14 cellular contexts compared by ENCODE assay signal in the genomic region with DNA sequence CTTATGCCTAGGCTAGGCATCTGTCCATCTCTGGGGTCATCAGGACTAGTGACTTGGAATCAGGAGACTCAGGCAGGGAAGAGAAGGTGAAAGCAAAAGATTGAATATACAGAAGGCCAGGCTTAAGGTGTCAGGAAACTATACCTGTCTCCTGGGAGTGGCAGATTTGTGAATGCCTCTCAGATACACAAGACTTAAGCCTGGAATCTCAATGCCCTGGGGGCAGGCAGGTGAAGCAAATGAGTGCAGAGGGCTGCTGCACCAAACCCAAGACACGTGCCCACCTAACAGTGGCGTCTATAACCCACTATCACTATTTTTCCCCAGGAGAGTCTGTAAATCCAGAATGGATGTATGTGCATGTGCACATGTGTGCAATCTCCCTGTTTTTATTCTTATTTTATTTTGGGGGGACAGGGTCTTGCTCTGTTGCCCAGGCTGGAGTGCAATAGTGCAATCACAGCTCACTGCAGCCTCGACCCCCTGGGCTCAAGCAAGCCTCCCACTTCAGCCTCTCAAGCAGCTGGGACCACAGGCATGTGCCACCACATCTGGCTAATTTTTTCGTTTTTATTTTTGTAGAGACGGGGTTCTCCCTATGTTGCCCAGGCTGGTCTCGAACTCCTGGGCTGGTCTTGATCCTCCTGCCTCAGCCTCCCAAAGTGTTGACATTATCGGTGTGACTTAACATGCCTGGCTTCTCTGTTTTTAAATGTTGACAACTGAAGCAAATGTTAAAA. TPM values are rescaled to one million over a fixed set of nuclear protein-coding genes. Genes with fewer than 3 reads are reported as not detected.
DNase-seq lines count a peak whose midpoint lies in the region; ATAC-seq, FAIRE-seq and TF ChIP-seq lines count a peak whose summit lies in the region.
"Had no signal": no experiment of that assay in that cellular context is flagged by ENCODE, and none has a peak within 500 bp of the region (broad histone marks: within the 10 kb centered on the region; RNA-seq: fewer than 3 reads in every experiment).

No MANE protein-coding gene starts in this region.

- no peak for TF ChIP-seq RAD21 in HepG2 (CRISPR knock-in tag; IDR thresholded peaks at IDR 0.05)

- H3K27me3 Mint-ChIP-seq in endothelial cell (ENCODE audit: unreplicated experiment), result peaks cover 5% of the 10 kb centered on the region

- POLR2A ChIA-PET in HepG2 (lab: Yijun Ruan, JAX) (interaction anchor here (0.9 kb wide), 1 partner anchor 12 kb away, joined by 4 read pairs; no protein-coding TSS in a partner anchor), RWPE1 (lab: Yijun Ruan, JAX; ENCODE audit: low non-redundant PET) (no interaction called here)

- no peak overlapping the region for H3K9ac ChIP-seq in HepG2 (ENCODE audit: insufficient read depth, low read depth, low read length)

- H3K27ac Mint-ChIP-seq in endothelial cell (ENCODE audit: unreplicated experiment), result peak overlapping the region; percentile 34

- H3K9me3 ChIP-seq in HepG2 (ENCODE audit: low read length), result no peaks in the 10 kb centered on the region
- H3K9me3 ChIP-seq in right lobe of liver, result no peaks in the 10 kb centered on the region

- H3K4me3 ChIP-seq in HepG2 (replicated peaks in 1 of 3; ENCODE audit: insufficient read depth in 1 of 3, low read depth in 2 of 3, low read length in 3 of 3) (peak overlapping the region in 1 of 3 experiments; percentile 36; a peak in 1 of 6 replicates), right lobe of liver (no peak overlapping the region)
- H3K4me3 ChIP-seq: cardiac muscle cell had no signal

- H3K36me3 ChIP-seq in HepG2 (replicated peaks in 1 of 2; ENCODE audit: control insufficient read depth in 1 of 2, insufficient read depth in 2 of 2, low read length in 2 of 2), result no peaks in the 10 kb centered on the region
- H3K36me3 ChIP-seq in right lobe of liver, result no peaks in the 10 kb centered on the region
- H3K36me3 ChIP-seq: cardiac muscle cell had no signal

- TF ChIP-seq EP300 in HepG2 (IDR thresholded peaks at IDR 0.05; ENCODE audit: low read depth in 2 of 2, low read length in 2 of 2) (no peak), HepG2 (CRISPR knock-in tag; IDR thresholded peaks at IDR 0.05; ENCODE audit: borderline replicate concordance) (no peak)

- FAIRE-seq in HepG2 (lab: Jason Lieb, UNC), result no peak
- FAIRE-seq: endometrium had no signal

- H3K79me2 ChIP-seq in HepG2 (ENCODE audit: insufficient read depth, low read length), result no peaks in the 10 kb centered on the region

- 16% methylated on average over 7 of the region's 7 CpGs for WGBS in HepG2 (ENCODE audit: low lambda C conversion rate)
- WGBS in right lobe of liver (ENCODE audit: insufficient coverage, low coverage, low lambda C conversion rate, missing lambda C conversion rate), result 65% methylated on average over 5 of the region's 7 CpGs

- no peak for DNase-seq in HepG2 (ENCODE audit: low spot score)
- no peak for DNase-seq in right lobe of liver
- no peak for DNase-seq in RWPE1 (ENCODE audit: low spot score)
- no peak for DNase-seq in endothelial cell (ENCODE audit: low spot score)
- DNase-seq in stimulated activated CD4-positive, alpha-beta T cell treated with anti-CD3 and anti-CD28 coated beads, Interleukin-2, amount 100 ng/mL, for 48 hours, result no peak
- DNase-seq in UCSD-AML1 (lab: John Stamatoyannopoulos, UW; ENCODE audit: unreplicated experiment), result no peak
- DNase-seq: C1 segment of cervical spinal cord, DMS79 treated with DMSO at 0.1 percent for 48 hours, foreskin melanocyte, NCI-H1417 treated with DMSO at 0.1 percent for 48 hours, substantia nigra had no signal

- H3K4me1 Mint-ChIP-seq in endothelial cell (ENCODE audit: unreplicated experiment), result peaks cover 17% of the 10 kb centered on the region

- in situ Hi-C loops in HepG2 (cut with HindIII; ENCODE audit: extremely low pct_ligation_motif_present, low pct_unique_long_range_greater_than_20kb), result no loop called here

- no peaks in the 10 kb centered on the region for H3K9me3 Mint-ChIP-seq in endothelial cell (ENCODE audit: unreplicated experiment)

- intact Hi-C loops in HepG2 (cut with micrococcal nuclease; ENCODE audit: unreplicated experiment), result no loop called here
- intact Hi-C loops in right lobe of liver (cut with DNase I), result no loop called here

- no peak for TF ChIP-seq POLR2A in HepG2 (IDR thresholded peaks at IDR 0.05; ENCODE audit: insufficient read depth in 1 of 2, low read depth in 2 of 2, low read length in 2 of 2)
- no peak for TF ChIP-seq POLR2A in right lobe of liver (IDR thresholded peaks at IDR 0.05)

- H3K4me2 ChIP-seq in HepG2 (ENCODE audit: low read depth, low read length), result peak overlapping the region; percentile 75

- TF ChIP-seq CTCF in HepG2 (CRISPR knock-in tag; IDR thresholded peaks at IDR 0.05), result no peak
- no peak for TF ChIP-seq CTCF in right lobe of liver (IDR thresholded peaks at IDR 0.05)
- TF ChIP-seq CTCF in RWPE1 (conservative IDR thresholded peaks at IDR 0.05; ENCODE audit: low read depth), result no peak
- no peak for TF ChIP-seq CTCF in endothelial cell (IDR thresholded peaks at IDR 0.05; ENCODE audit: unreplicated experiment)

- H4K20me1 ChIP-seq in HepG2 (ENCODE audit: insufficient read depth, low read length), result no peaks in the 10 kb centered on the region

- CTCF ChIA-PET in HepG2 (lab: Yijun Ruan, JAX; ENCODE audit: low intra/inter-chr PET ratio, low total read pairs) (no interaction called here), RWPE1 (lab: Yijun Ruan, JAX) (no interaction called here)

- BruUV-seq in HepG2 (replicated peaks; lab: Mats Ljungman, UMichigan), result no TSS peak

- H3K27ac ChIP-seq in HepG2 (ENCODE audit: extremely low read length, insufficient read depth, low read length) (no peak overlapping the region), right lobe of liver (no peak overlapping the region), RWPE1 (peak overlapping the region; percentile 11; the same call in 1 of the 2 replicates)
- H3K27ac ChIP-seq: cardiac muscle cell had no signal

- no peak overlapping the region for H2AFZ ChIP-seq in HepG2 (ENCODE audit: low read length)

- H3K27me3 ChIP-seq in HepG2 (ENCODE audit: control insufficient read depth in 1 of 2, insufficient read depth in 2 of 2, low read length in 2 of 2) (peaks cover 0 to 13% of the 10 kb centered on the region in 2 experiments; a peak in 3 of 5 replicates), right lobe of liver (no peaks in the 10 kb centered on the region)
- H3K27me3 ChIP-seq: cardiac muscle cell had no signal

- no peaks in the 10 kb centered on the region for H3K36me3 Mint-ChIP-seq in endothelial cell (ENCODE audit: low read depth, unreplicated experiment)

- H3K4me3 Mint-ChIP-seq in endothelial cell (ENCODE audit: unreplicated experiment), result no peak overlapping the region

- H3K4me1 ChIP-seq in HepG2 (ENCODE audit: insufficient read depth, low read length) (peaks cover 32% of the 10 kb centered on the region), right lobe of liver (peaks cover 0 to 29% (median 6%) of the 10 kb centered on the region in 4 donors)

- ATAC-seq in HepG2 (no peak), right lobe of liver (no peak), HG03520 (IDR thresholded peaks at IDR 0.05; ENCODE audit: unreplicated experiment) (no peak)

TF ChIP-seq in HepG2, 621 proteins besides CTCF, POLR2A, EP300 and RAD21 (continues in another document):
- TF ChIP-seq ZNF121 (CRISPR knock-in tag; IDR thresholded peaks at IDR 0.05) (0 out of 2 replicates have a peak, but pooled peaks have one; percentile 43), ZNF777 (CRISPR knock-in tag; IDR thresholded peaks at IDR 0.05) (peak; percentile 3; the same call in 1 of the 2 replicates), NFATC3 (CRISPR knock-in tag; IDR thresholded peaks at IDR 0.05) (no peak), ZMYM2 (CRISPR knock-in tag; IDR thresholded peaks at IDR 0.05) (peak; percentile 70; the same call in 1 of the 2 replicates), SETDB1 (CRISPR knock-in tag; IDR thresholded peaks at IDR 0.05; ENCODE audit: borderline replicate concordance) (no peak)

RNA-seq across cellular contexts. Expression of a gene that starts 31.9 kb away (rescaled TPM):
- total RNA-seq in HepG2 (2016; rRNA removed; fragmentation: Illumina TruSeq; extraction: Trizol) (4.3 and 24.2 TPM in 2 replicates), right lobe of liver (100 to 1,000 TPM in 1 of 6 experiments, 10 to 100 TPM in 4, 1 to 10 TPM in 1; 9.9 to 151 (median 49.5) TPM), endothelial cell (ENCODE audit: unreplicated experiment) (41.5 TPM)
- total RNA-seq in HepG2 (2016; cell fraction: cytosol; rRNA removed; fragmentation: Illumina TruSeq; extraction: Trizol; ENCODE audit: low read depth), result 2.5 and 3.0 TPM in 2 replicates
- total RNA-seq in HepG2 (2016; cell fraction: insoluble cytoplasmic fraction; rRNA removed; fragmentation: Illumina TruSeq; extraction: Trizol), result 3.4 and 28.3 TPM in 2 replicates
- total RNA-seq in HepG2 (2016; cell fraction: membrane; rRNA removed; fragmentation: Illumina TruSeq; extraction: Trizol), result 2.8 and 4.2 TPM in 2 replicates
- total RNA-seq in HepG2 (2016; cell fraction: nucleus; rRNA removed; fragmentation: Illumina TruSeq; extraction: Trizol), result 64.4 and 68.6 TPM in 2 replicates
- 15.9 and 26.2 TPM in 2 replicates for polyA plus RNA-seq in HepG2 (2011; rRNA removed)
- 8.8 and 9.0 TPM in 2 replicates for polyA plus RNA-seq in HepG2 (2011; cell fraction: cytosol; rRNA removed)
- 83.8 and 92.0 TPM in 2 replicates for polyA plus RNA-seq in HepG2 (2011; cell fraction: nucleus; rRNA removed)
- 4.3 and 4.8 TPM in 2 replicates for polyA plus RNA-seq in HepG2 (2012)
- 1.2 and 1.8 TPM in 2 replicates for polyA plus RNA-seq in HepG2 (2016; cell fraction: cytosol; fragmentation: Illumina TruSeq; extraction: Trizol; ENCODE audit: low read depth)
- polyA plus RNA-seq in HepG2 (2016; cell fraction: insoluble cytoplasmic fraction; fragmentation: Illumina TruSeq; extraction: Trizol; ENCODE audit: low read depth), result 5.5 and 10.0 TPM in 2 replicates
- polyA plus RNA-seq in HepG2 (2016; cell fraction: membrane; fragmentation: Illumina TruSeq; extraction: Trizol; ENCODE audit: low read depth), result 2.1 and 3.4 TPM in 2 replicates
- 101 and 123 TPM in 2 replicates for polyA plus RNA-seq in HepG2 (2016; cell fraction: nucleus; fragmentation: Illumina TruSeq; extraction: Trizol; ENCODE audit: insufficient read depth, low read depth)
- polyA minus RNA-seq in HepG2 (2011; rRNA and poly(A)+ RNA removed; ENCODE audit: low replicate concordance), result 58.4 and 70.4 TPM in 2 replicates
- polyA minus RNA-seq in HepG2 (2011; cell fraction: cytosol; rRNA and poly(A)+ RNA removed), result 11.7 and 16.7 TPM in 2 replicates
- 128 and 149 TPM in 2 replicates for polyA minus RNA-seq in HepG2 (2011; cell fraction: nucleus; rRNA and poly(A)+ RNA removed)
